In genomic region chr9:136622538-136622948, GRCh38 we compare ENCODE assay signal across 34 cellular contexts. TPM values are rescaled to one million over a fixed set of nuclear protein-coding genes. Genes with fewer than 3 reads are reported as not detected.
DNase-seq lines count a peak whose midpoint lies in the region; ATAC-seq, FAIRE-seq and TF ChIP-seq lines count a peak whose summit lies in the region.
"Had no signal": no experiment of that assay in that cellular context is flagged by ENCODE, and none has a peak within 500 bp of the region (broad histone marks: within the 10 kb centered on the region; RNA-seq: fewer than 3 reads in every experiment).

No MANE protein-coding gene starts in this region.

- POLR2A ChIA-PET in K562 (lab: Yijun Ruan, JAX) (no interaction called here), HepG2 (lab: Yijun Ruan, JAX) (no interaction called here)

- H3K4me1 Mint-ChIP-seq in activated CD8-positive, alpha-beta memory T cell treated with anti-CD3 and anti-CD28 coated beads, Interleukin-2, amount 10 ng/mL, durations not matched to agents 7 days and 5 days: peaks cover 9% of the 10 kb centered on the region
- H3K4me1 Mint-ChIP-seq: activated naive CD4-positive, alpha-beta T cell treated with anti-CD3 and anti-CD28 coated beads, Interleukin-2, amount 10 ng/mL, durations not matched to agents 7 days and 5 days had no signal

- H3K9ac ChIP-seq in K562 (ENCODE audit: insufficient read depth in 1 of 2, low read depth in 2 of 2, low read length in 2 of 2): no peak overlapping the region
- H3K9ac ChIP-seq in HepG2 (ENCODE audit: insufficient read depth, low read depth, low read length): no peak overlapping the region

- no peak for TF ChIP-seq POLR2A in K562 (conservative IDR thresholded peaks at IDR 0.05)
- no peak for TF ChIP-seq POLR2A in HepG2 (IDR thresholded peaks at IDR 0.05; ENCODE audit: insufficient read depth in 1 of 2, low read depth in 2 of 2, low read length in 2 of 2)
- no peak for TF ChIP-seq POLR2A in suprapubic skin (IDR thresholded peaks at IDR 0.05)
- TF ChIP-seq POLR2A in adrenal gland (IDR thresholded peaks at IDR 0.05): no peak

- no peaks in the 10 kb centered on the region for H3K9me3 Mint-ChIP-seq in activated CD8-positive, alpha-beta memory T cell treated with anti-CD3 and anti-CD28 coated beads, Interleukin-2, amount 10 ng/mL, durations not matched to agents 7 days and 5 days (ENCODE audit: low read depth)
- H3K9me3 Mint-ChIP-seq: activated CD4-positive, alpha-beta memory T cell treated with anti-CD3 and anti-CD28 coated beads for 36 hours; activated naive CD4-positive, alpha-beta T cell treated with anti-CD3 and anti-CD28 coated beads, Interleukin-2, amount 10 ng/mL, durations not matched to agents 7 days and 5 days; CD4-positive, alpha-beta T cell; naive B cell had no signal

- H3K9me3 ChIP-seq in K562 (replicated peaks; ENCODE audit: control insufficient read depth, insufficient read depth, low read depth, low read length) (no peaks in the 10 kb centered on the region), HepG2 (ENCODE audit: low read length) (no peaks in the 10 kb centered on the region), suprapubic skin (no peaks in the 10 kb centered on the region), adrenal gland (replicated peaks in 1 of 3) (no peaks in the 10 kb centered on the region)
- H3K9me3 ChIP-seq: prostate gland, sigmoid colon, upper lobe of right lung had no signal

- H3K27ac ChIP-seq in K562 (ENCODE audit: extremely low read depth, low read depth, low read length) (no peak overlapping the region), HepG2 (ENCODE audit: extremely low read length, insufficient read depth, low read length) (no peak overlapping the region), suprapubic skin (peak overlapping the region; percentile 86), adrenal gland (no peak overlapping the region)
- H3K27ac ChIP-seq: HL-60, PC-9, sigmoid colon, upper lobe of right lung had no signal

- intact Hi-C loops in K562 (cut with micrococcal nuclease) (loop anchor here (10.0 kb wide), 1 partner anchor 78 kb away; the partner anchor contains the start of gene NOTCH1), HepG2 (cut with micrococcal nuclease; ENCODE audit: unreplicated experiment) (no loop called here), adrenal gland (cut with DNase I) (loop anchor here in 1 of 2 donors (5.0 kb wide), 1 partner anchor 80 kb away; no protein-coding TSS in a partner anchor)

- peaks cover 0 to 8% of the 10 kb centered on the region in 2 experiments; a peak in 1 of 5 replicates for H3K27me3 ChIP-seq in K562 (ENCODE audit: control insufficient read depth in 2 of 2, insufficient read depth in 2 of 2, low read length in 2 of 2)
- peaks cover 41 to 90% of the 10 kb centered on the region in 2 experiments for H3K27me3 ChIP-seq in HepG2 (ENCODE audit: control insufficient read depth in 1 of 2, insufficient read depth in 2 of 2, low read length in 2 of 2)
- no peaks in the 10 kb centered on the region for H3K27me3 ChIP-seq in suprapubic skin
- H3K27me3 ChIP-seq in adrenal gland: no peaks in the 10 kb centered on the region
- H3K27me3 ChIP-seq: sigmoid colon, upper lobe of right lung had no signal

- ATAC-seq in activated CD8-positive, alpha-beta memory T cell treated with anti-CD3 and anti-CD28 coated beads, Interleukin-2, amount 10 ng/mL, durations not matched to agents 7 days and 5 days: peak; percentile 17
- no peak for ATAC-seq in K562
- ATAC-seq in HepG2: no peak
- no peak for ATAC-seq in HG03045 (IDR thresholded peaks at IDR 0.05; ENCODE audit: unreplicated experiment)
- ATAC-seq: T-helper 17 cell, upper lobe of right lung had no signal

- WGBS in K562 (ENCODE audit: insufficient coverage, low coverage, missing lambda C conversion rate): 17% methylated on average over 16 of the region's 16 CpGs
- no CpG with 5 or more reads among the region's 16 CpGs for WGBS in HepG2 (ENCODE audit: low lambda C conversion rate)
- WGBS in suprapubic skin: 55% methylated on average over 10 of the region's 16 CpGs
- WGBS in adrenal gland, 4 donors: 78 to 92% (median 84%) methylated on average over 10 to 16 of the region's 16 CpGs; no CpG with 5 or more reads in 1 of the 4 donors

- H3K9me1 ChIP-seq in K562 (ENCODE audit: control insufficient read depth, insufficient read depth, low read length): no peaks in the 10 kb centered on the region

- H3K4me3 ChIP-seq in K562: no peak overlapping the region
- H3K4me3 ChIP-seq in HepG2 (replicated peaks in 1 of 3; ENCODE audit: insufficient read depth in 1 of 3, low read depth in 2 of 3, low read length in 3 of 3): no peak overlapping the region
- H3K4me3 ChIP-seq in suprapubic skin: no peak overlapping the region
- H3K4me3 ChIP-seq in adrenal gland: no peak overlapping the region
- H3K4me3 ChIP-seq: PC-9, prostate gland, sigmoid colon, upper lobe of right lung had no signal

- peaks cover 4% of the 10 kb centered on the region for H3K27me3 Mint-ChIP-seq in activated CD8-positive, alpha-beta memory T cell treated with anti-CD3 and anti-CD28 coated beads, Interleukin-2, amount 10 ng/mL, durations not matched to agents 7 days and 5 days
- H3K27me3 Mint-ChIP-seq: brain had no signal

- H3K4me1 ChIP-seq in K562 (replicated peaks in 1 of 2; ENCODE audit: control insufficient read depth in 2 of 2, insufficient read depth in 2 of 2, low read length in 2 of 2): peaks cover 0 to 88% of the 10 kb centered on the region in 2 experiments; a peak in 3 of 5 replicates
- peaks cover 81% of the 10 kb centered on the region for H3K4me1 ChIP-seq in HepG2 (ENCODE audit: insufficient read depth, low read length)
- H3K4me1 ChIP-seq in suprapubic skin: peaks cover 98% of the 10 kb centered on the region
- H3K4me1 ChIP-seq in adrenal gland (replicated peaks in 1 of 2): peaks cover 0 to 22% of the 10 kb centered on the region in 2 donors

- H2AFZ ChIP-seq in K562 (ENCODE audit: low read depth, low read length) (no peak overlapping the region), HepG2 (ENCODE audit: low read length) (no peak overlapping the region)
- H2AFZ ChIP-seq: PC-9 had no signal

- no TSS peak for BruUV-seq in K562 (replicated peaks; lab: Mats Ljungman, UMichigan)
- BruUV-seq in HepG2 (replicated peaks; lab: Mats Ljungman, UMichigan): no TSS peak

- FAIRE-seq in K562 (lab: Jason Lieb, UNC) (no peak), HepG2 (lab: Jason Lieb, UNC) (no peak)
- FAIRE-seq: endothelial cell of umbilical vein had no signal

- CTCF ChIA-PET in activated CD8-positive, alpha-beta memory T cell treated with anti-CD3 and anti-CD28 coated beads, Interleukin-2, amount 10 ng/mL, durations not matched to agents 7 days and 5 days (lab: Charles Lee): interaction anchor here (9.6 kb wide), 1 partner anchor 136 kb away, joined by 125 read pairs; no protein-coding TSS in a partner anchor
- CTCF ChIA-PET in K562 (lab: Yijun Ruan, JAX; ENCODE audit: low intra/inter-chr PET ratio) (no interaction called here), HepG2 (lab: Yijun Ruan, JAX; ENCODE audit: low intra/inter-chr PET ratio, low total read pairs) (interaction anchor here (1.1 kb wide), 1 partner anchor 9 kb away, joined by 4 read pairs; no protein-coding TSS in a partner anchor)

- in situ Hi-C loops in K562 (cut with MboI): no loop called here
- in situ Hi-C loops in HepG2 (cut with HindIII; ENCODE audit: extremely low pct_ligation_motif_present, low pct_unique_long_range_greater_than_20kb): no loop called here

- TF ChIP-seq CTCF in K562 (IDR thresholded peaks at IDR 0.05 in 2 of 3, conservative IDR thresholded peaks at IDR 0.05 in 1 of 3; ENCODE audit: insufficient read depth in 2 of 3, low read depth in 1 of 3, low read length in 3 of 3): no peak
- no peak for TF ChIP-seq CTCF in HepG2 (CRISPR knock-in tag; IDR thresholded peaks at IDR 0.05)
- no peak for TF ChIP-seq CTCF in suprapubic skin (IDR thresholded peaks at IDR 0.05)
- no peak for TF ChIP-seq CTCF in adrenal gland (IDR thresholded peaks at IDR 0.05)

- TF ChIP-seq RAD21 in K562 (CRISPR knock-in tag; conservative IDR thresholded peaks at IDR 0.05 in 1 of 2, IDR thresholded peaks at IDR 0.05 in 1 of 2): no peak
- TF ChIP-seq RAD21 in HepG2 (CRISPR knock-in tag; IDR thresholded peaks at IDR 0.05): no peak

- H4K20me1 ChIP-seq in K562 (replicated peaks; ENCODE audit: control insufficient read depth, insufficient read depth, low read length): peaks cover 15% of the 10 kb centered on the region; the same call in 1 of the 2 replicates
- H4K20me1 ChIP-seq in HepG2 (ENCODE audit: insufficient read depth, low read length): peaks cover 32% of the 10 kb centered on the region; the same call in 1 of the 2 replicates

- no peak for DNase-seq in activated CD8-positive, alpha-beta memory T cell treated with anti-CD3 and anti-CD28 coated beads, Interleukin-2, amount 10 ng/mL, durations not matched to agents 7 days and 5 days
- DNase-seq in activated CD8-positive, alpha-beta memory T cell treated with anti-CD3 and anti-CD28 coated beads for 24 hours: no peak
- DNase-seq in K562 (ENCODE audit: extremely low read depth in 1 of 4, low spot score in 3 of 4): no peak
- DNase-seq in HepG2 (ENCODE audit: low spot score): no peak
- no peak for DNase-seq in suprapubic skin (ENCODE audit: low spot score in 2 of 2)
- DNase-seq in HCEC 1CT: no peak
- DNase-seq in adrenal gland: no peak
- DNase-seq: 8988T; activated CD4-positive, alpha-beta memory T cell treated with anti-CD3 and anti-CD28 coated beads for 36 hours; activated CD4-positive, CD25-positive, alpha-beta regulatory T cell treated with anti-CD3 and anti-CD28 coated beads, Interleukin-2, amount 50 U/mL, for 72 hours; activated CD8-positive, alpha-beta memory T cell treated with anti-CD3 and anti-CD28 coated beads, Interleukin-2, amount 50 U/mL, for 48 hours; activated naive CD4-positive, alpha-beta T cell treated with anti-CD3 and anti-CD28 coated beads, Interleukin-2, amount 10 ng/mL, durations not matched to agents 7 days and 5 days; amniotic stem cell; CD4-positive, alpha-beta T cell; islet precursor cell; Kasumi-1; midbrain; naive B cell; NCI-H1417 treated with DMSO at 0.1 percent for 48 hours; NCI-H2029 treated with DMSO at 0.1 percent for 48 hours; NCI-H226; NCI-H526 treated with DMSO at 0.1 percent for 48 hours; nucleus accumbens; PC-9; SHP77; sigmoid colon; stimulated activated CD4-positive, alpha-beta T cell treated with anti-CD3 and anti-CD28 coated beads, Interleukin-4, amount 100 ng/mL, for 4 hours; T-helper 17 cell; upper lobe of right lung had no signal

- H3K4me2 ChIP-seq in K562 (ENCODE audit: insufficient read depth, low read length) (no peak overlapping the region), HepG2 (ENCODE audit: low read depth, low read length) (no peak overlapping the region)
- H3K4me2 ChIP-seq: PC-9 had no signal

- no peaks in the 10 kb centered on the region for H3K36me3 ChIP-seq in K562 (ENCODE audit: control insufficient read depth, insufficient read depth, low read length)
- H3K36me3 ChIP-seq in HepG2 (replicated peaks in 1 of 2; ENCODE audit: control insufficient read depth in 1 of 2, insufficient read depth in 2 of 2, low read length in 2 of 2): no peaks in the 10 kb centered on the region
- no peaks in the 10 kb centered on the region for H3K36me3 ChIP-seq in suprapubic skin
- H3K36me3 ChIP-seq in adrenal gland (replicated peaks in 1 of 2): no peaks in the 10 kb centered on the region
- H3K36me3 ChIP-seq: prostate gland, sigmoid colon, upper lobe of right lung had no signal

- no peaks in the 10 kb centered on the region for H3K36me3 Mint-ChIP-seq in activated CD8-positive, alpha-beta memory T cell treated with anti-CD3 and anti-CD28 coated beads, Interleukin-2, amount 10 ng/mL, durations not matched to agents 7 days and 5 days
- H3K36me3 Mint-ChIP-seq: activated CD4-positive, alpha-beta memory T cell treated with anti-CD3 and anti-CD28 coated beads for 36 hours; activated naive CD4-positive, alpha-beta T cell treated with anti-CD3 and anti-CD28 coated beads, Interleukin-2, amount 10 ng/mL, durations not matched to agents 7 days and 5 days; brain; naive B cell had no signal

- H3K27ac Mint-ChIP-seq in activated CD8-positive, alpha-beta memory T cell treated with anti-CD3 and anti-CD28 coated beads, Interleukin-2, amount 10 ng/mL, durations not matched to agents 7 days and 5 days: no peak overlapping the region
- H3K27ac Mint-ChIP-seq: activated CD4-positive, alpha-beta memory T cell treated with anti-CD3 and anti-CD28 coated beads for 36 hours; activated naive CD4-positive, alpha-beta T cell treated with anti-CD3 and anti-CD28 coated beads, Interleukin-2, amount 10 ng/mL, durations not matched to agents 7 days and 5 days; CD4-positive, alpha-beta T cell; T-helper 17 cell had no signal

- TF ChIP-seq EP300 in K562 (IDR thresholded peaks at IDR 0.05; ENCODE audit: low read length) (no peak), HepG2 (IDR thresholded peaks at IDR 0.05; ENCODE audit: low read depth in 2 of 2, low read length in 2 of 2) (no peak), HepG2 (CRISPR knock-in tag; IDR thresholded peaks at IDR 0.05; ENCODE audit: borderline replicate concordance) (no peak), suprapubic skin (IDR thresholded peaks at IDR 0.05) (no peak)

- H3K79me2 ChIP-seq in K562 (ENCODE audit: control insufficient read depth, insufficient read depth, low read length) (no peaks in the 10 kb centered on the region), HepG2 (ENCODE audit: insufficient read depth, low read length) (no peaks in the 10 kb centered on the region)

- no peak overlapping the region for H3K4me3 Mint-ChIP-seq in activated CD8-positive, alpha-beta memory T cell treated with anti-CD3 and anti-CD28 coated beads, Interleukin-2, amount 10 ng/mL, durations not matched to agents 7 days and 5 days
- H3K4me3 Mint-ChIP-seq: activated CD4-positive, alpha-beta memory T cell treated with anti-CD3 and anti-CD28 coated beads for 36 hours; activated naive CD4-positive, alpha-beta T cell treated with anti-CD3 and anti-CD28 coated beads, Interleukin-2, amount 10 ng/mL, durations not matched to agents 7 days and 5 days; brain; CD4-positive, alpha-beta T cell; T-helper 17 cell had no signal

RNA-seq across cellular contexts. Expression of gene EGFL7, which starts 40.2 kb away (rescaled TPM):
- total RNA-seq in activated CD8-positive, alpha-beta memory T cell treated with anti-CD3 and anti-CD28 coated beads, Interleukin-2, amount 10 ng/mL, durations not matched to agents 7 days and 5 days: 1 to 10 TPM in 1 of 2 experiments, under 1 TPM in 1; 0.29 to 1.1 TPM
- 149 and 838 TPM in 2 replicates for total RNA-seq in K562 (2011; cell fraction: chromatin; rRNA removed; ENCODE audit: low replicate concordance)
- 1,169 and 1,462 TPM in 2 replicates for total RNA-seq in K562 (2011; cell fraction: nucleolus; rRNA removed)
- 493 and 520 TPM in 2 replicates for total RNA-seq in K562 (2011; cell fraction: nucleoplasm; rRNA removed)
- total RNA-seq in K562 (2014; rRNA removed) (217 and 294 TPM in 2 replicates), K562 (2014; rRNA removed; fragmentation: Illumina TruSeq; extraction: Trizol) (6.6 and 10.2 TPM in 2 replicates), K562 (2015; rRNA removed; fragmentation: Illumina TruSeq; extraction: Trizol) (55.3 and 55.5 TPM in 2 replicates), K562 (2021) (213 and 225 TPM in 2 replicates), HepG2 (2016; rRNA removed; fragmentation: Illumina TruSeq; extraction: Trizol) (0.20 TPM in 1 of 2 replicates, not detected in the other), suprapubic skin (10 to 100 TPM; 12.2 to 49.6 (median 28.6) TPM), adrenal gland (100 to 1,000 TPM in 2 of 8 donors, 10 to 100 TPM in 6; 47.1 to 158 (median 79.5) TPM)
- polyA plus RNA-seq in K562 (2011; rRNA removed) (220 and 305 TPM in 2 replicates), K562 (2014; fragmentation: Illumina TruSeq; extraction: Trizol) (16.3 and 110 TPM in 2 replicates), K562 (2014; fragmentation: Nextera tagmentation; extraction: Ambion mirVana) (10 to 100 TPM in 1 of 2 experiments, 1 to 10 TPM in 1; 1.5 to 10.9 TPM), K562 (2014; rRNA removed) (286 and 294 TPM in 2 replicates), HepG2 (2011; rRNA removed) (5.1 and 10.3 TPM in 2 replicates), adrenal gland (100 to 1,000 TPM in 2 of 3 donors, 1 to 10 TPM in 1; 1.9 to 452 (median 190) TPM)
- 390 and 1,175 TPM in 2 replicates for polyA plus RNA-seq in K562 (2011; cell fraction: cytosol; rRNA removed)
- polyA plus RNA-seq in K562 (2011; cell fraction: nucleus; rRNA removed): 1,734 and 4,262 TPM in 2 replicates
- 148 and 194 TPM in 2 replicates for polyA plus RNA-seq in K562 (2012)
- polyA minus RNA-seq in K562 (2011; rRNA and poly(A)+ RNA removed): 33.5 and 52.0 TPM in 2 replicates
- polyA minus RNA-seq in K562 (2011; cell fraction: cytosol; rRNA and poly(A)+ RNA removed): 222 and 294 TPM in 2 replicates
- 630 and 998 TPM in 2 replicates for polyA minus RNA-seq in K562 (2011; cell fraction: nucleus; rRNA and poly(A)+ RNA removed)
- total RNA-seq in HepG2 (2016; cell fraction: cytosol; rRNA removed; fragmentation: Illumina TruSeq; extraction: Trizol; ENCODE audit: low read depth): 0.61 and 0.88 TPM in 2 replicates
- 0.19 and 0.32 TPM in 2 replicates for total RNA-seq in HepG2 (2016; cell fraction: insoluble cytoplasmic fraction; rRNA removed; fragmentation: Illumina TruSeq; extraction: Trizol)
- 0.59 and 0.93 TPM in 2 replicates for total RNA-seq in HepG2 (2016; cell fraction: membrane; rRNA removed; fragmentation: Illumina TruSeq; extraction: Trizol)
- total RNA-seq in HepG2 (2016; cell fraction: nucleus; rRNA removed; fragmentation: Illumina TruSeq; extraction: Trizol): 0.40 TPM in 1 of 2 replicates, not detected in the other
- 7.6 and 12.5 TPM in 2 replicates for polyA plus RNA-seq in HepG2 (2011; cell fraction: cytosol; rRNA removed)
- 20.6 and 22.6 TPM in 2 replicates for polyA plus RNA-seq in HepG2 (2011; cell fraction: nucleus; rRNA removed)
- polyA plus RNA-seq in HepG2 (2012): 1.6 and 2.3 TPM in 2 replicates
- polyA plus RNA-seq in HepG2 (2016; cell fraction: cytosol; fragmentation: Illumina TruSeq; extraction: Trizol; ENCODE audit: low read depth): 0.54 and 0.89 TPM in 2 replicates
- 0.20 and 0.56 TPM in 2 replicates for polyA plus RNA-seq in HepG2 (2016; cell fraction: insoluble cytoplasmic fraction; fragmentation: Illumina TruSeq; extraction: Trizol; ENCODE audit: low read depth)
- polyA plus RNA-seq in HepG2 (2016; cell fraction: membrane; fragmentation: Illumina TruSeq; extraction: Trizol; ENCODE audit: low read depth): 0.68 and 0.72 TPM in 2 replicates
- not detected in 2 replicates for polyA plus RNA-seq in HepG2 (2016; cell fraction: nucleus; fragmentation: Illumina TruSeq; extraction: Trizol; ENCODE audit: insufficient read depth, low read depth)
- polyA minus RNA-seq in HepG2 (2011; rRNA and poly(A)+ RNA removed; ENCODE audit: low replicate concordance): 3.6 and 4.7 TPM in 2 replicates
- polyA minus RNA-seq in HepG2 (2011; cell fraction: cytosol; rRNA and poly(A)+ RNA removed): 3.1 and 3.3 TPM in 2 replicates
- polyA minus RNA-seq in HepG2 (2011; cell fraction: nucleus; rRNA and poly(A)+ RNA removed): 1.9 and 3.0 TPM in 2 replicates
- total RNA-seq: CD4-positive, alpha-beta T cell had no signal
